ENCODE assay signal across 2 cellular contexts in the genomic region with DNA sequence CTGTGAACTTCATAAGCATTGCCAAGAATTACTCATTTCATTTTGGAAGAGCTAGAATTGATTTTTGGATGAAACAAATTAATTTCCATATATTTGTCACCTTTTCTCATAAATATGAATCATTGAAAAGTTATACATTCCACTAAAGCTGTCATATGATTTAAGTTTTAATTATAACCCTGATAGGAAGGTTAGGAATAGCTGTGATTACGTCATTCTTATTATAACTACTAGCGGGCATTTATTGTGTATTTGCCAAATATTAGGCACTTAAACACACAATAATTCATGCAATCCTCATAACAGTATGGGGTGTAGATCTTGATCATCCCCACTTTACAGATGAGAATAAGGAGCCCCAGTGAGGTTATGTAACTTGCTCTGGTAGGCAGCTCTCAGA.
TF ChIP-seq lines count a peak whose summit lies in the region.

No MANE protein-coding gene starts in this region.

TF ChIP-seq in IMR-90, 13 proteins besides CTCF, POLR2A, EP300 and RAD21:
- TF ChIP-seq RCOR1 (IDR thresholded peaks at IDR 0.05; ENCODE audit: insufficient replicate concordance, low read length) (no peak), CEBPB (IDR thresholded peaks at IDR 0.05; ENCODE audit: low read depth, low read length) (0 out of 2 replicates have a peak, but pooled peaks have one; percentile 15)

TF ChIP-seq in GM12878, 131 proteins besides CTCF, POLR2A, EP300 and RAD21:
- TF ChIP-seq, protein P1, sequence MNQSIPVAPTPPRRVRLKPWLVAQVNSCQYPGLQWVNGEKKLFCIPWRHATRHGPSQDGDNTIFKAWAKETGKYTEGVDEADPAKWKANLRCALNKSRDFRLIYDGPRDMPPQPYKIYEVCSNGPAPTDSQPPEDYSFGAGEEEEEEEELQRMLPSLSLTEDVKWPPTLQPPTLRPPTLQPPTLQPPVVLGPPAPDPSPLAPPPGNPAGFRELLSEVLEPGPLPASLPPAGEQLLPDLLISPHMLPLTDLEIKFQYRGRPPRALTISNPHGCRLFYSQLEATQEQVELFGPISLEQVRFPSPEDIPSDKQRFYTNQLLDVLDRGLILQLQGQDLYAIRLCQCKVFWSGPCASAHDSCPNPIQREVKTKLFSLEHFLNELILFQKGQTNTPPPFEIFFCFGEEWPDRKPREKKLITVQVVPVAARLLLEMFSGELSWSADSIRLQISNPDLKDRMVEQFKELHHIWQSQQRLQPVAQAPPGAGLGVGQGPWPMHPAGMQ (IDR thresholded peaks at IDR 0.05; ENCODE audit: borderline replicate concordance) = no peak
- TF ChIP-seq ATF7 (IDR thresholded peaks at IDR 0.05; ENCODE audit: low read depth) (peak; percentile 25; the same call in 1 of the 2 replicates), RBBP5 (conservative IDR thresholded peaks at IDR 0.05) (no peak)
